23 cellular contexts compared by ENCODE assay signal in genomic region chrX:19568422-19568821, GRCh38. TPM values are rescaled to one million over a fixed set of nuclear protein-coding genes. Genes with fewer than 3 reads are reported as not detected.
DNase-seq lines count a peak whose midpoint lies in the region; ATAC-seq, FAIRE-seq and TF ChIP-seq lines count a peak whose summit lies in the region.
"Had no signal": no experiment of that assay in that cellular context is flagged by ENCODE, and none has a peak within 500 bp of the region (broad histone marks: within the 10 kb centered on the region; RNA-seq: fewer than 3 reads in every experiment).

No MANE protein-coding gene starts in this region.

- H3K36me3 ChIP-seq in cardiac muscle cell, result no peaks in the 10 kb centered on the region
- no peaks in the 10 kb centered on the region for H3K36me3 ChIP-seq in psoas muscle (ENCODE audit: insufficient read depth in 1 of 2, low read depth in 1 of 2)
- H3K36me3 ChIP-seq in sigmoid colon, result no peaks in the 10 kb centered on the region
- H3K36me3 ChIP-seq: SJSA1 had no signal

- DNase-seq in Right ventricle myocardium inferior (ENCODE audit: missing footprints) (no peak), cardiac septum (ENCODE audit: low spot score) (no peak), GM18507 (ENCODE audit: extremely low spot score, insufficient read length, low read depth) (no peak), cardiac muscle cell (ENCODE audit: low read depth in 1 of 2, low spot score in 1 of 2) (no peak), psoas muscle (no peak), sigmoid colon (no peak), dedifferentiated amniotic fluid mesenchymal stem cell (ENCODE audit: extremely low spot score) (no peak)
- DNase-seq: ACHN; CD8-positive, alpha-beta T cell; Kasumi-1; NCI-H1048; NCI-H1436 treated with DMSO at 0.1 percent for 48 hours; NCI-H1930; NCI-H345; NCI-H524; NCI-H774; NK-92 treated with Interleukin-12 subunit alpha and Interleukin-12 subunit beta, amount 100 ng/mL, for 24 hours had no signal

- ATAC-seq in Right ventricle myocardium inferior (peak; percentile 66), psoas muscle (no peak), GM18861 (IDR thresholded peaks at IDR 0.05; ENCODE audit: unreplicated experiment) (no peak)
- ATAC-seq: CD8-positive, alpha-beta T cell had no signal

- H3K4me3 ChIP-seq in cardiac muscle cell (no peak overlapping the region), psoas muscle (no peak overlapping the region), sigmoid colon (no peak overlapping the region)
- H3K4me3 ChIP-seq: BLaER1, SJSA1 had no signal

- H3K27ac ChIP-seq in cardiac muscle cell (peak overlapping the region; percentile 85), psoas muscle (peak overlapping the region; percentile 52), sigmoid colon (no peak overlapping the region)
- H3K27ac ChIP-seq: BLaER1, RWPE1, SJSA1 had no signal

- no peaks in the 10 kb centered on the region for H3K9me3 ChIP-seq in cardiac muscle cell (ENCODE audit: low read depth)
- no peaks in the 10 kb centered on the region for H3K9me3 ChIP-seq in psoas muscle
- no peaks in the 10 kb centered on the region for H3K9me3 ChIP-seq in sigmoid colon
- H3K9me3 ChIP-seq: BLaER1, SJSA1 had no signal

- 53 to 78% (median 75%) methylated on average over 2 of the region's 2 CpGs for WGBS in psoas muscle, 3 donors
- 98% methylated on average over 2 of the region's 2 CpGs for WGBS in sigmoid colon, 2 donors

- peak; percentile 56 for FAIRE-seq in GM18507 (lab: Jason Lieb, UNC)
- FAIRE-seq: G401.6 had no signal

- TF ChIP-seq CTCF in cardiac muscle cell (IDR thresholded peaks at IDR 0.05; ENCODE audit: low read depth, low read length) (no peak), psoas muscle (IDR thresholded peaks at IDR 0.05) (no peak), sigmoid colon (IDR thresholded peaks at IDR 0.05) (no peak)

- intact Hi-C loops in Right ventricle myocardium inferior (cut with DNase I) (no loop called here), cardiac septum (cut with DNase I) (no loop called here), psoas muscle (cut with DNase I) (no loop called here), sigmoid colon (cut with DNase I) (no loop called here)

- H3K27me3 ChIP-seq in cardiac muscle cell, result no peaks in the 10 kb centered on the region
- H3K27me3 ChIP-seq in psoas muscle (ENCODE audit: insufficient read depth in 3 of 3, low read length in 2 of 3), result peaks cover 0 to 5% (median 0%) of the 10 kb centered on the region in 3 donors
- H3K27me3 ChIP-seq in sigmoid colon, result no peaks in the 10 kb centered on the region
- H3K27me3 ChIP-seq: BLaER1, SJSA1 had no signal

- TF ChIP-seq POLR2A in sigmoid colon (IDR thresholded peaks at IDR 0.05), result no peak

- peaks cover 15% of the 10 kb centered on the region for H3K4me1 ChIP-seq in cardiac muscle cell (ENCODE audit: low read depth)
- H3K4me1 ChIP-seq in psoas muscle, result peaks cover 6% of the 10 kb centered on the region
- no peaks in the 10 kb centered on the region for H3K4me1 ChIP-seq in sigmoid colon
- H3K4me1 ChIP-seq: SJSA1 had no signal

- TF ChIP-seq EP300 in sigmoid colon (IDR thresholded peaks at IDR 0.05), result no peak

RNA-seq across cellular contexts. Expression of gene MAP3K15, which starts 53.1 kb away (rescaled TPM):
- total RNA-seq in Right ventricle myocardium inferior, result not detected
- not detected for total RNA-seq in cardiac septum
- 1.2 and 1.7 TPM in 2 replicates for total RNA-seq in cardiac muscle cell
- 1.9 and 2.8 TPM in 2 replicates for polyA plus RNA-seq in cardiac muscle cell
- total RNA-seq in psoas muscle, result under 1 TPM in 1 of 4 donors, not detected in 3; 0.10 TPM
- under 1 TPM; 0.08 to 0.30 (median 0.09) TPM for polyA plus RNA-seq in psoas muscle
- total RNA-seq in sigmoid colon, result under 1 TPM in 1 of 4 donors, not detected in 3; 0.14 TPM
- under 1 TPM in 2 of 3 donors, not detected in 1; 0.15 to 0.69 TPM for polyA plus RNA-seq in sigmoid colon
- total RNA-seq: MCF 10A, SJSA1 had no signal

Comparison
In these comparisons a context has a peak if more than half of its experiments do, and no peak if none do; other contexts are left out.
1. H3K27ac ChIP-seq: peak in cardiac muscle cell (single experiment) and psoas muscle (single experiment); none in sigmoid colon (0 of 4).